ENCODE assay signal across 8 cellular contexts in genomic region chr3:64023187-64023860, GRCh38. TPM values are rescaled to one million over a fixed set of nuclear protein-coding genes. Genes with fewer than 3 reads are reported as not detected.
DNase-seq lines count a peak whose midpoint lies in the region; ATAC-seq and TF ChIP-seq lines count a peak whose summit lies in the region.

Gene PSMD6, minus strand, starts transcription at chr3:64023494. Its CDS starts 75 bp downstream, at chr3:64023419.

- DNase-seq in NCI-H748 treated with DMSO at 0.1 percent for 48 hours (lab: John Stamatoyannopoulos, UW), result peak; percentile 53
- peak; percentile 87 to 90 for DNase-seq in activated CD4-positive, alpha-beta T cell treated with anti-CD3 and anti-CD28 coated beads, Interleukin-2, amount 50 U/mL, for 4 hours
- DNase-seq in dermis microvascular lymphatic vessel endothelial cell (ENCODE audit: low read depth in 2 of 2), result peak; percentile 69 to 89
- DNase-seq in stimulated activated CD4-positive, alpha-beta T cell treated with anti-CD3 and anti-CD28 coated beads, Interleukin-4, amount 100 ng/mL, for 4 hours, result peak; percentile 86 to 94

- H3K9me3 ChIP-seq in BLaER1 (no peaks in the 10 kb centered on the region), liver (ENCODE audit: control insufficient read depth in 4 of 4, low read length in 3 of 4) (no peaks in the 10 kb centered on the region)

- peak; percentile 97 for ATAC-seq in HG03439 (IDR thresholded peaks at IDR 0.05; ENCODE audit: unreplicated experiment)

- WGBS in liver, result 3% methylated on average over 59 of the region's 59 CpGs

- H3K27ac ChIP-seq in BLaER1, result peak within 1 kb of the TSS; percentile 88
- H3K27ac ChIP-seq in liver (ENCODE audit: low read depth in 1 of 2, low read length in 2 of 2), result peak within 1 kb of the TSS; percentile 64

- TF ChIP-seq POLR2A in GM19193 (IDR thresholded peaks at IDR 0.05; ENCODE audit: extremely low read depth, insufficient read depth, insufficient read length), result peak; percentile 88

- H3K36me3 ChIP-seq in BLaER1 (peaks cover 31% of the 10 kb centered on the region), liver (ENCODE audit: control insufficient read depth in 4 of 4, insufficient read depth in 3 of 4, low read depth in 1 of 4, low read length in 3 of 4) (peaks cover 1 to 12% (median 9%) of the 10 kb centered on the region in 4 donors)

- H3K4me1 ChIP-seq in BLaER1 (peaks cover 27% of the 10 kb centered on the region), liver (ENCODE audit: control insufficient read depth in 4 of 4, insufficient read depth in 4 of 4, low read length in 3 of 4) (peaks cover 7 to 17% (median 12%) of the 10 kb centered on the region in 4 donors)

- TF ChIP-seq RAD21 in liver (IDR thresholded peaks at IDR 0.05), result peak; percentile 71 to 80

- H4K20me1 ChIP-seq in BLaER1, result peaks cover 36% of the 10 kb centered on the region

- TF ChIP-seq CTCF in liver (IDR thresholded peaks at IDR 0.05; ENCODE audit: low read depth, low read length, missing input control), result peak; percentile 99

- H3K9ac ChIP-seq in BLaER1 (peak within 1 kb of the TSS; percentile 95), liver (ENCODE audit: low read depth in 1 of 2, low read length in 2 of 2) (peak within 1 kb of the TSS; percentile 90)

- peak within 1 kb of the TSS; percentile 91 for H3K4me2 ChIP-seq in BLaER1

- peak within 1 kb of the TSS; percentile 84 for H3K4me3 ChIP-seq in BLaER1
- H3K4me3 ChIP-seq in liver (ENCODE audit: low read depth in 1 of 3, low read length in 3 of 3), result peak within 1 kb of the TSS; percentile 80 to 99 (median 98)

- H3K27me3 ChIP-seq in BLaER1 (no peaks in the 10 kb centered on the region), liver (ENCODE audit: control insufficient read depth in 4 of 4, insufficient read depth in 4 of 4, low read length in 3 of 4) (peaks cover 0 to 4% (median 0%) of the 10 kb centered on the region in 4 donors)

TF ChIP-seq in liver, 16 proteins besides CTCF, POLR2A, EP300 and RAD21:
- TF ChIP-seq REST (IDR thresholded peaks at IDR 0.05) (peak; percentile 62), HNF4A (conservative IDR thresholded peaks at IDR 0.05) (no peak), EGR1 (IDR thresholded peaks at IDR 0.05; ENCODE audit: low read depth in 2 of 2) (no peak), YY1 (IDR thresholded peaks at IDR 0.05) (peak; percentile 65), TAF1 (conservative IDR thresholded peaks at IDR 0.05) (no peak), GABPA (IDR thresholded peaks at IDR 0.05 in 1 of 2, conservative IDR thresholded peaks at IDR 0.05 in 1 of 2) (peak; percentile 79 to 95)

RNA-seq across cellular contexts. Expression of gene PSMD6, which starts in this region (rescaled TPM):
- total RNA-seq in dermis microvascular lymphatic vessel endothelial cell (89.0 and 99.6 TPM in 2 replicates), liver (10 to 100 TPM; 54.6 to 72.7 TPM)
- polyA plus RNA-seq in liver, result 10 to 100 TPM; 49.3 to 55.2 TPM

Comparison
In these comparisons a context has a peak if more than half of its experiments do, and no peak if none do; other contexts are left out.
1. Peak in every context shown above with its lines: DNase-seq, ATAC-seq, H3K4me3 ChIP-seq and H3K27ac ChIP-seq.